Comparison of ENCODE assay signal across 8 cellular contexts in genomic region chr1:168457296-168457695, GRCh38.
DNase-seq lines count a peak whose midpoint lies in the region; ATAC-seq and TF ChIP-seq lines count a peak whose summit lies in the region.
"Not testable (repeated sequence)": the region's sequence is repeated elsewhere in the genome, so short reads cannot be mapped to it uniquely, and the experiment has no call there.

No MANE protein-coding gene starts in this region.

- not testable (repeated sequence) for H3K27me3 Mint-ChIP-seq in activated CD8-positive, alpha-beta memory T cell treated with anti-CD3 and anti-CD28 coated beads, Interleukin-2, amount 10 ng/mL, durations not matched to agents 7 days and 5 days; naive thymus-derived CD8-positive, alpha-beta T cell; stimulated activated naive CD8-positive, alpha-beta T cell treated with anti-CD3 and anti-CD28 coated beads, Interleukin-15, amount 100 ng/mL, for 72 hours

- BruUV-seq in A673 (replicated peaks; lab: Mats Ljungman, UMichigan); PC-9 (replicated peaks; lab: Mats Ljungman, UMichigan): not testable (repeated sequence)

- DNase-seq in A673 (ENCODE audit: low spot score) = peak; percentile 68
- peak in 1 of 2 experiments; percentile 39 for DNase-seq in PC-9
- not testable (repeated sequence) for DNase-seq in activated CD8-positive, alpha-beta memory T cell treated with anti-CD3 and anti-CD28 coated beads, Interleukin-2, amount 10 ng/mL, durations not matched to agents 7 days and 5 days; epithelial cell of prostate (ENCODE audit: low read depth, low spot score); naive thymus-derived CD8-positive, alpha-beta T cell; stimulated activated naive CD8-positive, alpha-beta T cell treated with anti-CD3 and anti-CD28 coated beads, Interleukin-15, amount 100 ng/mL, for 72 hours
- peak; percentile 36 for DNase-seq in astrocyte of the spinal cord (ENCODE audit: low read depth, low spot score)

- not testable (repeated sequence) for H4K20me1 ChIP-seq in PC-9 (ENCODE audit: insufficient read depth)

- peaks cover 55% of the 10 kb centered on the region for H3K36me3 Mint-ChIP-seq in activated CD8-positive, alpha-beta memory T cell treated with anti-CD3 and anti-CD28 coated beads, Interleukin-2, amount 10 ng/mL, durations not matched to agents 7 days and 5 days
- H3K36me3 Mint-ChIP-seq in naive thymus-derived CD8-positive, alpha-beta T cell = peaks cover 0 to 25% (median 16%) of the 10 kb centered on the region in 3 donors

- TF ChIP-seq CTCF in A673 (conservative IDR thresholded peaks at IDR 0.05; ENCODE audit: low read depth, low read length); HEK293 (tag by site-specific recombination; IDR thresholded peaks at IDR 0.05); PC-9 (conservative IDR thresholded peaks at IDR 0.05); astrocyte of the spinal cord (IDR thresholded peaks at IDR 0.05; ENCODE audit: low read depth, low read length): not testable (repeated sequence)

- in situ Hi-C loops in astrocyte of the spinal cord (cut with HindIII; ENCODE audit: low sequenced_read_pairs) = not testable (repeated sequence)

- ATAC-seq in activated CD8-positive, alpha-beta memory T cell treated with anti-CD3 and anti-CD28 coated beads, Interleukin-2, amount 10 ng/mL, durations not matched to agents 7 days and 5 days; naive thymus-derived CD8-positive, alpha-beta T cell; stimulated activated naive CD8-positive, alpha-beta T cell treated with anti-CD3 and anti-CD28 coated beads, Interleukin-15, amount 100 ng/mL, for 72 hours: not testable (repeated sequence)

- peak overlapping the region; percentile 61 for H3K4me2 ChIP-seq in PC-9

- peaks cover 26% of the 10 kb centered on the region for H3K4me1 Mint-ChIP-seq in activated CD8-positive, alpha-beta memory T cell treated with anti-CD3 and anti-CD28 coated beads, Interleukin-2, amount 10 ng/mL, durations not matched to agents 7 days and 5 days
- H3K4me1 Mint-ChIP-seq in naive thymus-derived CD8-positive, alpha-beta T cell = peaks cover 20 to 45% (median 34%) of the 10 kb centered on the region in 4 donors
- peaks cover 35% of the 10 kb centered on the region for H3K4me1 Mint-ChIP-seq in stimulated activated naive CD8-positive, alpha-beta T cell treated with anti-CD3 and anti-CD28 coated beads, Interleukin-15, amount 100 ng/mL, for 72 hours

- not testable (repeated sequence) for H3K4me1 ChIP-seq in A673 (ENCODE audit: insufficient read depth, low read length, poor library complexity, severe bottlenecking); HEK293 (ENCODE audit: control insufficient read depth, insufficient read depth, low read length); PC-9 (replicated peaks; ENCODE audit: insufficient read depth)

- H3K27me3 ChIP-seq in A673 (replicated peaks; ENCODE audit: insufficient read depth, low read depth, low read length, poor library complexity); PC-9 (ENCODE audit: insufficient read depth, low read depth): not testable (repeated sequence)

- H2AFZ ChIP-seq in PC-9 = not testable (repeated sequence)

- H3K4me3 ChIP-seq in A673 (ENCODE audit: low read depth, low read length, poor library complexity, severe bottlenecking) = peak overlapping the region; percentile 15
- H3K4me3 ChIP-seq in HEK293 (ENCODE audit: low read depth, low read length); PC-9; astrocyte of the spinal cord (ENCODE audit: low read depth, low read length): not testable (repeated sequence)

- peak overlapping the region; percentile 37 for H3K27ac ChIP-seq in A673 (ENCODE audit: low read depth, low read length, poor library complexity, severe bottlenecking)
- H3K27ac ChIP-seq in HEK293 (ENCODE audit: extremely low read depth, low read depth, low read length); PC-9: not testable (repeated sequence)
- H3K27ac ChIP-seq in epithelial cell of prostate = peak overlapping the region; percentile 11

- H3K36me3 ChIP-seq in A673 (ENCODE audit: insufficient read depth, low read length, poor library complexity, severe bottlenecking); HEK293 (ENCODE audit: control insufficient read depth in 2 of 2, insufficient read depth in 1 of 2, low read length in 2 of 2); PC-9 (ENCODE audit: low read depth): not testable (repeated sequence)

- not testable (repeated sequence) for H3K9me2 ChIP-seq in PC-9 (ENCODE audit: insufficient read depth)

- CTCF ChIA-PET in A673 (lab: Charles Lee); HEK293 (lab: Yijun Ruan, JAX); PC-9 (lab: Charles Lee): not testable (repeated sequence)
- CTCF ChIA-PET in activated CD8-positive, alpha-beta memory T cell treated with anti-CD3 and anti-CD28 coated beads, Interleukin-2, amount 10 ng/mL, durations not matched to agents 7 days and 5 days (lab: Charles Lee) = interaction anchor here (1.6 to 2.6 kb wide), 2 partner anchors 12 to 17 kb away, joined by 4 to 7 read pairs; no protein-coding TSS in a partner anchor

- intact Hi-C loops in A673 (cut with micrococcal nuclease; ENCODE audit: unreplicated experiment); PC-9 (cut with micrococcal nuclease; ENCODE audit: unreplicated experiment): not testable (repeated sequence)

- not testable (repeated sequence) for H3K9me3 ChIP-seq in A673 (ENCODE audit: low read depth, low read length, poor library complexity, severe bottlenecking); HEK293 (ENCODE audit: control insufficient read depth, insufficient read depth, low read depth, low read length); PC-9 (ENCODE audit: insufficient read depth, low read depth)

- H3F3A ChIP-seq in PC-9 (ENCODE audit: insufficient read depth, low read depth) = not testable (repeated sequence)

- POLR2A ChIA-PET in A673 (lab: Charles Lee; ENCODE audit: low non-redundant PET); HEK293 (lab: Yijun Ruan, JAX); PC-9 (lab: Charles Lee; ENCODE audit: unreplicated experiment); naive thymus-derived CD8-positive, alpha-beta T cell (lab: Charles Lee): not testable (repeated sequence)

- H3K4me3 Mint-ChIP-seq in activated CD8-positive, alpha-beta memory T cell treated with anti-CD3 and anti-CD28 coated beads, Interleukin-2, amount 10 ng/mL, durations not matched to agents 7 days and 5 days = peak overlapping the region; percentile 26
- H3K4me3 Mint-ChIP-seq in naive thymus-derived CD8-positive, alpha-beta T cell = peak overlapping the region in 4 of 10 donors; percentile 3 to 41 (median 30)
- peak overlapping the region; percentile 8 to 33 for H3K4me3 Mint-ChIP-seq in stimulated activated naive CD8-positive, alpha-beta T cell treated with anti-CD3 and anti-CD28 coated beads, Interleukin-15, amount 100 ng/mL, for 72 hours

- H3K79me2 ChIP-seq in PC-9 (ENCODE audit: low read depth) = not testable (repeated sequence)

- H3K27ac Mint-ChIP-seq in activated CD8-positive, alpha-beta memory T cell treated with anti-CD3 and anti-CD28 coated beads, Interleukin-2, amount 10 ng/mL, durations not matched to agents 7 days and 5 days = peak overlapping the region; percentile 27
- peak overlapping the region in 8 of 10 donors; percentile 4 to 93 (median 16) for H3K27ac Mint-ChIP-seq in naive thymus-derived CD8-positive, alpha-beta T cell
- H3K27ac Mint-ChIP-seq in stimulated activated naive CD8-positive, alpha-beta T cell treated with anti-CD3 and anti-CD28 coated beads, Interleukin-15, amount 100 ng/mL, for 72 hours = peak overlapping the region in 1 of 2 donors; percentile 22

- H3K9me3 Mint-ChIP-seq in activated CD8-positive, alpha-beta memory T cell treated with anti-CD3 and anti-CD28 coated beads, Interleukin-2, amount 10 ng/mL, durations not matched to agents 7 days and 5 days (ENCODE audit: low read depth) = peaks cover 33% of the 10 kb centered on the region
- H3K9me3 Mint-ChIP-seq in naive thymus-derived CD8-positive, alpha-beta T cell = peaks cover 5 to 36% (median 19%) of the 10 kb centered on the region in 9 donors
- H3K9me3 Mint-ChIP-seq in stimulated activated naive CD8-positive, alpha-beta T cell treated with anti-CD3 and anti-CD28 coated beads, Interleukin-15, amount 100 ng/mL, for 72 hours = peaks cover 27 to 35% of the 10 kb centered on the region in 2 donors

TF ChIP-seq in HEK293, 187 proteins besides CTCF, POLR2A, EP300 and RAD21:
- TF ChIP-seq, protein P1, sequence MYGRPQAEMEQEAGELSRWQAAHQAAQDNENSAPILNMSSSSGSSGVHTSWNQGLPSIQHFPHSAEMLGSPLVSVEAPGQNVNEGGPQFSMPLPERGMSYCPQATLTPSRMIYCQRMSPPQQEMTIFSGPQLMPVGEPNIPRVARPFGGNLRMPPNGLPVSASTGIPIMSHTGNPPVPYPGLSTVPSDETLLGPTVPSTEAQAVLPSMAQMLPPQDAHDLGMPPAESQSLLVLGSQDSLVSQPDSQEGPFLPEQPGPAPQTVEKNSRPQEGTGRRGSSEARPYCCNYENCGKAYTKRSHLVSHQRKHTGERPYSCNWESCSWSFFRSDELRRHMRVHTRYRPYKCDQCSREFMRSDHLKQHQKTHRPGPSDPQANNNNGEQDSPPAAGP (tag by site-specific recombination; IDR thresholded peaks at IDR 0.05) = 0 out of 2 replicates have a peak, but pooled peaks have one; percentile 36
- TF ChIP-seq EGR2 (tag by site-specific recombination; IDR thresholded peaks at IDR 0.05; ENCODE audit: low read depth) (peak; percentile 52; the same call in 1 of the 2 replicates), KLF1 (tag by site-specific recombination; IDR thresholded peaks at IDR 0.05) (peak; percentile 53; the same call in 1 of the 2 replicates)
